In genomic region chr5:151660616-151661015, GRCh38 we compare ENCODE assay signal across 13 cellular contexts. TPM values are rescaled to one million over a fixed set of nuclear protein-coding genes. Genes with fewer than 3 reads are reported as not detected.
A peak's percentile ranks its signal among the peaks of the same experiment; 100 is the strongest.
DNase-seq lines count a peak whose midpoint lies in the region; FAIRE-seq and TF ChIP-seq lines count a peak whose summit lies in the region.
"Had no signal": no experiment of that assay in that cellular context is flagged by ENCODE, and none has a peak within 500 bp of the region (broad histone marks: within the 10 kb centered on the region; RNA-seq: fewer than 3 reads in every experiment).

No MANE protein-coding gene starts in this region.

- peak; percentile 39 for DNase-seq in GOT3 (lab: John Stamatoyannopoulos, UW)
- peak; percentile 50 for DNase-seq in amniotic stem cell (lab: John Stamatoyannopoulos, UW)
- peak; percentile 80 for DNase-seq in fibroblast of villous mesenchyme (ENCODE audit: low read depth)
- no peak for DNase-seq in Caco-2
- DNase-seq in activated T-helper 2 cell treated with anti-CD3 and anti-CD28 coated beads, Interferon-gamma antibody, Interleukin-2, Interleukin-4, amounts not matched to agents 10 μg/mL and 5 μg/mL and 100 μg/mL, durations not matched to agents 14 hours and 24 hours and 36 hours (ENCODE audit: low spot score) = no peak
- no peak for DNase-seq in frontal cortex (ENCODE audit: low spot score in 2 of 2)
- DNase-seq in SHP77 treated with DMSO at 0.1 percent for 48 hours (lab: John Stamatoyannopoulos, UW) = no peak
- DNase-seq: activated CD4-positive, alpha-beta memory T cell treated with anti-CD3 and anti-CD28 coated beads, Interleukin-2, amount 10 ng/mL, durations not matched to agents 7 days and 5 days; activated naive CD4-positive, alpha-beta T cell treated with Interleukin-2 at 50 U/mL for 16 hours; nephron progenitor cell had no signal

- peaks cover 12% of the 10 kb centered on the region for H3K4me1 Mint-ChIP-seq in Caco-2 (ENCODE audit: low read depth, unreplicated experiment)
- peaks cover 10% of the 10 kb centered on the region for H3K4me1 Mint-ChIP-seq in activated T-helper 2 cell treated with anti-CD3 and anti-CD28 coated beads, Interferon-gamma antibody, Interleukin-2, Interleukin-4, amounts not matched to agents 10 μg/mL and 5 μg/mL and 100 μg/mL, durations not matched to agents 14 hours and 24 hours and 36 hours (ENCODE audit: low read depth)

- H3K36me3 Mint-ChIP-seq in Caco-2 (ENCODE audit: insufficient read depth, unreplicated experiment) = no peaks in the 10 kb centered on the region
- H3K36me3 Mint-ChIP-seq in activated T-helper 2 cell treated with anti-CD3 and anti-CD28 coated beads, Interferon-gamma antibody, Interleukin-2, Interleukin-4, amounts not matched to agents 10 μg/mL and 5 μg/mL and 100 μg/mL, durations not matched to agents 14 hours and 24 hours and 36 hours (ENCODE audit: low read depth) = no peaks in the 10 kb centered on the region
- H3K36me3 Mint-ChIP-seq: IgD-negative memory B cell had no signal

- no TSS peak for BruUV-seq in Caco-2 (replicated peaks; lab: Mats Ljungman, UMichigan)

- intact Hi-C loops in Caco-2 (cut with micrococcal nuclease; ENCODE audit: unreplicated experiment) = no loop called here
- intact Hi-C loops in activated T-helper 2 cell treated with anti-CD3 and anti-CD28 coated beads, Interferon-gamma antibody, Interleukin-2, Interleukin-4, amounts not matched to agents 10 μg/mL and 5 μg/mL and 100 μg/mL, durations not matched to agents 14 hours and 24 hours and 36 hours (cut with micrococcal nuclease) = loop anchor here (5.0 kb wide), 1 partner anchor 687 kb away; no protein-coding TSS in a partner anchor

- H3K4me3 ChIP-seq in fibroblast of villous mesenchyme (ENCODE audit: low read depth, low read length) (no peak overlapping the region), skeletal muscle satellite cell (ENCODE audit: low read length) (no peak overlapping the region), Caco-2 (ENCODE audit: low read depth, low read length) (no peak overlapping the region)

- no peak for FAIRE-seq in frontal cortex (lab: Jason Lieb, UNC)

- H3K4me1 ChIP-seq in skeletal muscle satellite cell (ENCODE audit: control insufficient read depth, insufficient read depth, low read length) = peaks cover 63% of the 10 kb centered on the region
- H3K4me1 ChIP-seq in Caco-2 = peaks cover 16% of the 10 kb centered on the region; the same call in 1 of the 2 replicates

- TF ChIP-seq CTCF in fibroblast of villous mesenchyme (IDR thresholded peaks at IDR 0.05; ENCODE audit: insufficient read depth, low read depth, low read length) (no peak), Caco-2 (IDR thresholded peaks at IDR 0.05; ENCODE audit: insufficient read depth in 1 of 2, low read depth in 1 of 2, low read length in 1 of 2, severe bottlenecking in 1 of 2, unreplicated experiment in 1 of 2) (no peak)

- H3K36me3 ChIP-seq in skeletal muscle satellite cell (ENCODE audit: insufficient read depth, low read length) = peaks cover 49% of the 10 kb centered on the region
- no peaks in the 10 kb centered on the region for H3K36me3 ChIP-seq in Caco-2 (ENCODE audit: control insufficient read depth, insufficient read depth, low read length)

- H3K4me2 ChIP-seq in skeletal muscle satellite cell (ENCODE audit: low read length) = peak overlapping the region; percentile 15

- POLR2A ChIA-PET in Caco-2 (lab: Charles Lee) = no interaction called here

- H3K9me3 Mint-ChIP-seq in Caco-2 (ENCODE audit: unreplicated experiment) = no peaks in the 10 kb centered on the region
- H3K9me3 Mint-ChIP-seq in activated T-helper 2 cell treated with anti-CD3 and anti-CD28 coated beads, Interferon-gamma antibody, Interleukin-2, Interleukin-4, amounts not matched to agents 10 μg/mL and 5 μg/mL and 100 μg/mL, durations not matched to agents 14 hours and 24 hours and 36 hours = no peaks in the 10 kb centered on the region
- H3K9me3 Mint-ChIP-seq: activated CD4-positive, alpha-beta memory T cell treated with anti-CD3 and anti-CD28 coated beads, Interleukin-2, amount 10 ng/mL, durations not matched to agents 7 days and 5 days; IgD-negative memory B cell; nephron progenitor cell; T-helper 1 cell treated with Interleukin-12 subunit alpha and Interleukin-12 subunit beta and Interleukin-4 antibody, amounts not matched to agents 30 μg/mL and 1 μg/mL, for 36 hours had no signal

- H3K9ac ChIP-seq in skeletal muscle satellite cell (ENCODE audit: low read depth, low read length) = peak overlapping the region; percentile 26

- H3K27me3 Mint-ChIP-seq in Caco-2 (ENCODE audit: insufficient read depth, unreplicated experiment) = no peaks in the 10 kb centered on the region
- H3K27me3 Mint-ChIP-seq in activated T-helper 2 cell treated with anti-CD3 and anti-CD28 coated beads, Interferon-gamma antibody, Interleukin-2, Interleukin-4, amounts not matched to agents 10 μg/mL and 5 μg/mL and 100 μg/mL, durations not matched to agents 14 hours and 24 hours and 36 hours (ENCODE audit: low read depth) = peaks cover 12% of the 10 kb centered on the region

- no peak overlapping the region for H3K27ac Mint-ChIP-seq in Caco-2 (ENCODE audit: unreplicated experiment)
- no peak overlapping the region for H3K27ac Mint-ChIP-seq in activated T-helper 2 cell treated with anti-CD3 and anti-CD28 coated beads, Interferon-gamma antibody, Interleukin-2, Interleukin-4, amounts not matched to agents 10 μg/mL and 5 μg/mL and 100 μg/mL, durations not matched to agents 14 hours and 24 hours and 36 hours
- H3K27ac Mint-ChIP-seq: activated CD4-positive, alpha-beta memory T cell treated with anti-CD3 and anti-CD28 coated beads, Interleukin-2, amount 10 ng/mL, durations not matched to agents 7 days and 5 days; nephron progenitor cell; T-helper 1 cell treated with Interleukin-12 subunit alpha and Interleukin-12 subunit beta and Interleukin-4 antibody, amounts not matched to agents 30 μg/mL and 1 μg/mL, for 36 hours had no signal

- H3K4me3 Mint-ChIP-seq in Caco-2 (ENCODE audit: unreplicated experiment) = no peak overlapping the region
- H3K4me3 Mint-ChIP-seq in activated T-helper 2 cell treated with anti-CD3 and anti-CD28 coated beads, Interferon-gamma antibody, Interleukin-2, Interleukin-4, amounts not matched to agents 10 μg/mL and 5 μg/mL and 100 μg/mL, durations not matched to agents 14 hours and 24 hours and 36 hours (ENCODE audit: low read depth) = no peak overlapping the region
- H3K4me3 Mint-ChIP-seq: activated CD4-positive, alpha-beta memory T cell treated with anti-CD3 and anti-CD28 coated beads, Interleukin-2, amount 10 ng/mL, durations not matched to agents 7 days and 5 days; IgD-negative memory B cell; nephron progenitor cell; T-helper 1 cell treated with Interleukin-12 subunit alpha and Interleukin-12 subunit beta and Interleukin-4 antibody, amounts not matched to agents 30 μg/mL and 1 μg/mL, for 36 hours had no signal

- CTCF ChIA-PET in Caco-2 (lab: Charles Lee) = interaction anchor here (0.7 to 2.5 kb wide), 5 partner anchors 9 to 80 kb away, joined by 3 to 7 read pairs (median 3); no protein-coding TSS in a partner anchor

- H3K9me3 ChIP-seq in skeletal muscle satellite cell (replicated peaks; ENCODE audit: low read length) = no peaks in the 10 kb centered on the region
- no peaks in the 10 kb centered on the region for H3K9me3 ChIP-seq in Caco-2

- no peaks in the 10 kb centered on the region for H3K27me3 ChIP-seq in skeletal muscle satellite cell (ENCODE audit: control insufficient read depth, insufficient read depth, low read length)
- H3K27me3 ChIP-seq in Caco-2 (replicated peaks; ENCODE audit: control insufficient read depth, insufficient read depth, low read length) = no peaks in the 10 kb centered on the region

RNA-seq across cellular contexts. Expression of gene SPARC, which starts 26.1 kb away (rescaled TPM):
- total RNA-seq in fibroblast of villous mesenchyme (1,969 and 2,230 TPM in 2 replicates), Caco-2 (2022) (16.1 and 22.7 TPM in 2 replicates), frontal cortex (74.6 TPM)
- total RNA-seq in skeletal muscle satellite cell (2012; rRNA removed) = 652 and 1,273 TPM in 2 replicates
- 0.43 TPM in 1 of 2 replicates, not detected in the other for total RNA-seq in activated T-helper 2 cell treated with anti-CD3 and anti-CD28 coated beads, Interferon-gamma antibody, Interleukin-2, Interleukin-4, amounts not matched to agents 10 μg/mL and 5 μg/mL and 100 μg/mL, durations not matched to agents 14 hours and 24 hours and 36 hours

Comparison
In these comparisons a context has a peak if more than half of its experiments do, and no peak if none do; other contexts are left out.
1. DNase-seq: peak in GOT3 (single experiment), amniotic stem cell (single experiment) and fibroblast of villous mesenchyme (single experiment); none in Caco-2 (0 of 2), activated T-helper 2 cell treated with anti-CD3 and anti-CD28 coated beads, Interferon-gamma antibody, Interleukin-2, Interleukin-4, amounts not matched to agents 10 μg/mL and 5 μg/mL and 100 μg/mL, durations not matched to agents 14 hours and 24 hours and 36 hours (single experiment), frontal cortex (0 of 2) and SHP77 treated with DMSO at 0.1 percent for 48 hours (single experiment).
2. RNA of gene SPARC, which starts 26.1 kb away (total RNA-seq): 1,969 to 2,230 TPM in fibroblast of villous mesenchyme; 74.6 TPM in frontal cortex (single experiment), 16.1 to 22.7 TPM in Caco-2 and 0.43 TPM in activated T-helper 2 cell treated with anti-CD3 and anti-CD28 coated beads, Interferon-gamma antibody, Interleukin-2, Interleukin-4, amounts not matched to agents 10 μg/mL and 5 μg/mL and 100 μg/mL, durations not matched to agents 14 hours and 24 hours and 36 hours; every median in the first group is over 10 times any median in the second.